ENCODE assay signal across 1 cellular context in genomic region chr16:67397812-67398545, GRCh38.
TF ChIP-seq lines count a peak whose summit lies in the region.

No MANE protein-coding gene starts in this region.

TF ChIP-seq in HepG2, 621 proteins besides CTCF, POLR2A, EP300 and RAD21:
- TF ChIP-seq ZNF276 (CRISPR knock-in tag; IDR thresholded peaks at IDR 0.05; ENCODE audit: low read depth): 0 out of 2 replicates have a peak, but pooled peaks have one; percentile 18
- TF ChIP-seq MTA1 (CRISPR knock-in tag; IDR thresholded peaks at IDR 0.05; ENCODE audit: borderline replicate concordance): 0 out of 2 replicates have a peak, but pooled peaks have one; percentile 21
- TF ChIP-seq ZFYVE20 (CRISPR knock-in tag; IDR thresholded peaks at IDR 0.05; ENCODE audit: borderline replicate concordance, low read depth): no peak
- 0 out of 2 replicates have a peak, but pooled peaks have one; percentile 32 for TF ChIP-seq ZNF629 (CRISPR knock-in tag; conservative IDR thresholded peaks at IDR 0.05)
- peak; percentile 14 for TF ChIP-seq HNRNPK (IDR thresholded peaks at IDR 0.05; ENCODE audit: low read depth, low read length, poor library complexity, severe bottlenecking)
- no peak for TF ChIP-seq TBX3 (IDR thresholded peaks at IDR 0.05; ENCODE audit: borderline replicate concordance)
- no peak for TF ChIP-seq YEATS2 (CRISPR knock-in tag; IDR thresholded peaks at IDR 0.05; ENCODE audit: borderline replicate concordance)
- peak; percentile 29; the same call in 1 of the 2 replicates for TF ChIP-seq STAG1 (CRISPR knock-in tag; IDR thresholded peaks at IDR 0.05)
- 0 out of 2 replicates have a peak, but pooled peaks have one; percentile 31 for TF ChIP-seq PCBP1 (IDR thresholded peaks at IDR 0.05; ENCODE audit: borderline replicate concordance, low read depth, low read length)
- TF ChIP-seq ZNF512 (CRISPR knock-in tag; IDR thresholded peaks at IDR 0.05): no peak
- no peak for TF ChIP-seq ZBTB38 (CRISPR knock-in tag; IDR thresholded peaks at IDR 0.05)
